13 cellular contexts compared by ENCODE assay signal in the genomic region with DNA sequence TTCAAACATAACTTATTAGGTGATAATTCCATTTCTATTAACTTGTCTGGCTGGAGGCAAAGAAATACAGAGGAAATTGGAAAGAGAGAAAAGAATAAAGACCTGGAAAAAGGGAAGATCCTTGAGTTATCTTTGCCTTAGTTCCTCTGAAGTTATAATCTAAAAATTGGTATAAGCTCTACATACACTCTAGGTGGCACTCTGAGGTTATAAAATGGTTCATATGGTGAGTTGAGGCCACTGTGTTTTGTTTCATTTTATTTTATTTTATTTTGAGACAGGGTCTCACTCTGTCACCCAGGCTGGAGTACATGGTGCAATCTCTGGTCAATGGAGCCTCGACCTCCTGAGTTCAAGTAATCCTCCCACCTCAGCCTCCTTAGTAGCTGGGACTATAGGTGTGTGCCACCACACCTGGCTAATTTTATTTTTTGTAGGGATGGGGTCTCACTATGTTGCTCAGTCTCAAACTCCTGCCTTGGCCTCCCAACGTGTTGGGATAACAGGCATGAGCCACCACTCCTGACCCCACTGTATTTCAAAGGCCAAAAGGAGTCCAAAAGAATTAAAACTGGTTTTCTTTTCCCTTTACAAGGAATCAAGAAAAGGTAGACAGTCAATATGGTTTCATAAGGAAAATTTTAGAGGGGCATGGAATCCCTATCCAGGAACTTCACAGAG. TPM values are rescaled to one million over a fixed set of nuclear protein-coding genes. Genes with fewer than 3 reads are reported as not detected.
DNase-seq lines count a peak whose midpoint lies in the region; ATAC-seq and TF ChIP-seq lines count a peak whose summit lies in the region.
"Had no signal": no experiment of that assay in that cellular context is flagged by ENCODE, and none has a peak within 500 bp of the region (broad histone marks: within the 10 kb centered on the region; RNA-seq: fewer than 3 reads in every experiment).

No MANE protein-coding gene starts in this region.

- no peak overlapping the region for H2AFZ ChIP-seq in HCT116 (ENCODE audit: low read depth, low read length, poor library complexity, severe bottlenecking)

- H3K9ac ChIP-seq in HCT116 (ENCODE audit: low read length), result no peak overlapping the region

- TF ChIP-seq POLR2A in HCT116 (IDR thresholded peaks at IDR 0.05; ENCODE audit: borderline replicate concordance, extremely low read depth, insufficient read depth, insufficient read length) (no peak), uterus (IDR thresholded peaks at IDR 0.05) (no peak)

- no peak overlapping the region for H3K4me2 ChIP-seq in HCT116 (ENCODE audit: low read length)

- H3K36me3 ChIP-seq in BE2C (no peaks in the 10 kb centered on the region), HCT116 (ENCODE audit: control insufficient read depth in 1 of 2, insufficient read depth in 2 of 2, low read length in 2 of 2) (no peaks in the 10 kb centered on the region), Panc1 (ENCODE audit: control insufficient read depth, insufficient read depth, low read length) (no peaks in the 10 kb centered on the region), uterus (no peaks in the 10 kb centered on the region)

- CTCF ChIA-PET in HCT116 (lab: Charles Lee), result interaction anchor here (1.0 to 2.7 kb wide), 7 partner anchors 35 to 189 kb away, joined by 3 to 12 read pairs (median 4); no protein-coding TSS in a partner anchor
- CTCF ChIA-PET in Panc1 (lab: Charles Lee), result interaction anchor here (0.9 to 1.2 kb wide), 2 partner anchors 85 to 89 kb away, joined by 3 to 7 read pairs; no protein-coding TSS in a partner anchor

- BruUV-seq in HCT116 (replicated peaks; lab: Mats Ljungman, UMichigan) (no TSS peak), Panc1 (replicated peaks; lab: Mats Ljungman, UMichigan) (no TSS peak)

- intact Hi-C loops in HCT116 (cut with micrococcal nuclease), result loop anchor here (1.0 to 5.0 kb wide), 2 partner anchors 86 to 188 kb away; no protein-coding TSS in a partner anchor
- intact Hi-C loops in Panc1 (cut with micrococcal nuclease; ENCODE audit: unreplicated experiment), result loop anchor here (2.0 to 5.0 kb wide), 2 partner anchors 91 to 189 kb away; a partner anchor contains a TSS
- intact Hi-C loops in left cardiac atrium (cut with DNase I), result no loop called here
- intact Hi-C loops in uterus (cut with DNase I; ENCODE audit: low total_unique reads), result no loop called here

- H3K4me1 ChIP-seq in BE2C (no peaks in the 10 kb centered on the region), HCT116 (ENCODE audit: control insufficient read depth in 1 of 2, insufficient read depth in 2 of 2, low read length in 2 of 2) (no peaks in the 10 kb centered on the region; a peak in 1 of 4 replicates), Panc1 (ENCODE audit: control insufficient read depth, insufficient read depth, low read length) (no peaks in the 10 kb centered on the region), foreskin keratinocyte (no peaks in the 10 kb centered on the region), uterus (no peaks in the 10 kb centered on the region)

- TF ChIP-seq CTCF in BE2C (IDR thresholded peaks at IDR 0.05; ENCODE audit: low read depth, low read length) (peak; percentile 29; the same call in 1 of the 2 replicates), HCT116 (IDR thresholded peaks at IDR 0.05 in 2 of 3, conservative IDR thresholded peaks at IDR 0.05 in 1 of 3; ENCODE audit: borderline replicate concordance in 1 of 3, insufficient read depth in 1 of 3, low read depth in 2 of 3, low read length in 2 of 3) (peak; percentile 6 to 67 (median 39); a peak in 4 of 6 replicates), Panc1 (IDR thresholded peaks at IDR 0.05) (peak; percentile 56), foreskin keratinocyte (conservative IDR thresholded peaks at IDR 0.05) (peak; percentile 57), uterus (IDR thresholded peaks at IDR 0.05) (no peak)

- DNase-seq in BE2C, result no peak
- peak; percentile 8 for DNase-seq in HCT116 (ENCODE audit: low read depth, low spot score)
- no peak for DNase-seq in Panc1 (ENCODE audit: low read depth, low spot score)
- no peak for DNase-seq in foreskin keratinocyte
- no peak for DNase-seq in left cardiac atrium
- no peak for DNase-seq in NK-92 treated with Interleukin-12 subunit alpha and Interleukin-12 subunit beta, amount 100 ng/mL, for 24 hours (lab: John Stamatoyannopoulos, UW)
- no peak for DNase-seq in uterus
- DNase-seq: activated B cell treated with CpG ODN at 0.5 μM for 24 hours; NCI-H524 treated with DMSO at 0.1 percent for 48 hours; stimulated activated CD4-positive, alpha-beta T cell treated with anti-CD3 and anti-CD28 coated beads, Interleukin-2, amount 100 ng/mL, for 48 hours; substantia nigra had no signal

- RAD21 ChIA-PET in HCT116 (lab: Charles Lee; ENCODE audit: low non-redundant PET in 1 of 2, low total read pairs in 2 of 2, uncharacterized antibody in 2 of 2, unreplicated experiment in 2 of 2), result interaction anchor here in 1 of 2 experiments (0.8 kb wide), 1 partner anchor 85 kb away, joined by 4 read pairs; no protein-coding TSS in a partner anchor

- H4K20me1 ChIP-seq in HCT116 (ENCODE audit: insufficient read depth), result no peaks in the 10 kb centered on the region

- POLR2A ChIA-PET in HCT116 (lab: Charles Lee), result no interaction called here
- POLR2A ChIA-PET in Panc1 (lab: Charles Lee), result no interaction called here

- no peak overlapping the region for H3K4me3 ChIP-seq in BE2C (ENCODE audit: low read depth, low read length)
- H3K4me3 ChIP-seq in HCT116 (replicated peaks in 1 of 2; ENCODE audit: low read depth in 1 of 2, low read length in 2 of 2), result no peak overlapping the region
- no peak overlapping the region for H3K4me3 ChIP-seq in Panc1 (ENCODE audit: low read depth in 2 of 2, low read length in 2 of 2)
- no peak overlapping the region for H3K4me3 ChIP-seq in uterus

- peak; percentile 85 for TF ChIP-seq RAD21 in HCT116 (IDR thresholded peaks at IDR 0.05; ENCODE audit: low read depth)

- no peaks in the 10 kb centered on the region for H3K9me2 ChIP-seq in HCT116 (ENCODE audit: insufficient read depth)

- H3K9me3 ChIP-seq in BE2C (no peaks in the 10 kb centered on the region), HCT116 (ENCODE audit: control insufficient read depth in 1 of 2, insufficient read depth in 1 of 2, low read depth in 1 of 2, low read length in 2 of 2) (no peaks in the 10 kb centered on the region), Panc1 (ENCODE audit: control insufficient read depth, insufficient read depth, low read depth, low read length) (no peaks in the 10 kb centered on the region), uterus (no peaks in the 10 kb centered on the region)

- no peaks in the 10 kb centered on the region for H3K79me2 ChIP-seq in HCT116 (ENCODE audit: insufficient read depth, low read length)

- in situ Hi-C loops in Panc1 (cut with HindIII; ENCODE audit: low pct_unique_long_range_greater_than_20kb, low sequenced_read_pairs), result no loop called here

- H3K27me3 ChIP-seq in BE2C, result no peaks in the 10 kb centered on the region
- H3K27me3 ChIP-seq in HCT116 (ENCODE audit: insufficient read depth, low read length), result no peaks in the 10 kb centered on the region
- H3K27me3 ChIP-seq in Panc1 (ENCODE audit: control insufficient read depth, insufficient read depth, low read length), result peaks cover 2% of the 10 kb centered on the region; the same call in 1 of the 2 replicates
- peaks cover 32% of the 10 kb centered on the region for H3K27me3 ChIP-seq in foreskin keratinocyte
- H3K27me3 ChIP-seq in uterus, result no peaks in the 10 kb centered on the region

- ATAC-seq in HCT116, result peak; percentile 70
- ATAC-seq in Panc1, result no peak
- no peak for ATAC-seq in foreskin keratinocyte
- ATAC-seq in GM19023 (IDR thresholded peaks at IDR 0.05; ENCODE audit: unreplicated experiment), result no peak
- ATAC-seq in left cardiac atrium, result no peak

- H3K27ac ChIP-seq in HCT116 (ENCODE audit: low read depth, low read length), result no peak overlapping the region
- H3K27ac ChIP-seq in Panc1 (ENCODE audit: low read length), result no peak overlapping the region
- no peak overlapping the region for H3K27ac ChIP-seq in foreskin keratinocyte
- H3K27ac ChIP-seq in uterus, result no peak overlapping the region

TF ChIP-seq in HCT116, 20 proteins besides CTCF, POLR2A, EP300 and RAD21:
- TF ChIP-seq EZH2 (IDR thresholded peaks at IDR 0.05) (no peak), SRF (IDR thresholded peaks at IDR 0.05; ENCODE audit: low read depth) (no peak), ZFX (IDR thresholded peaks at IDR 0.05) (no peak), YY1 (IDR thresholded peaks at IDR 0.05; ENCODE audit: extremely low read depth, insufficient replicate concordance, low read depth, low read length) (no peak), ZNF274 (IDR thresholded peaks at IDR 0.05; ENCODE audit: low read depth, low read length) (no peak), SP1 (IDR thresholded peaks at IDR 0.05; ENCODE audit: low read depth) (no peak), JUND (IDR thresholded peaks at IDR 0.05) (no peak), CEBPB (IDR thresholded peaks at IDR 0.05; ENCODE audit: low read depth) (no peak)

RNA-seq across cellular contexts. Expression of a gene that starts 19.4 kb away (rescaled TPM):
- polyA plus RNA-seq in BE2C (2012; ENCODE audit: insufficient read depth, insufficient read length, low read depth), result not detected
- total RNA-seq in HCT116 (2021; ENCODE audit: unreplicated experiment) (not detected), Panc1 (2021; ENCODE audit: unreplicated experiment) (not detected), foreskin keratinocyte (not detected in 2 replicates), left cardiac atrium (not detected), uterus (not detected)
- not detected in 2 replicates for polyA plus RNA-seq in HCT116 (2012)
- polyA plus RNA-seq in Panc1 (2012; ENCODE audit: insufficient read length), result not detected
- not detected in 2 replicates for polyA plus RNA-seq in foreskin keratinocyte
- total RNA-seq: activated B cell treated with CpG ODN at 0.5 μM for 24 hours; activated T-helper 2 cell treated with anti-CD3 and anti-CD28 coated beads, Interferon-gamma antibody, Interleukin-2, Interleukin-4, amounts not matched to agents 10 μg/mL and 5 μg/mL and 100 μg/mL, durations not matched to agents 14 hours and 24 hours and 36 hours had no signal

RNA-seq across cellular contexts. Expression of a gene that starts 29.4 kb away (rescaled TPM):
- not detected for polyA plus RNA-seq in BE2C (2012; ENCODE audit: insufficient read depth, insufficient read length, low read depth)
- total RNA-seq in HCT116 (2021; ENCODE audit: unreplicated experiment) (not detected), Panc1 (2021; ENCODE audit: unreplicated experiment) (not detected), foreskin keratinocyte (not detected in 2 replicates), left cardiac atrium (not detected), uterus (not detected)
- polyA plus RNA-seq in HCT116 (2012), result not detected in 2 replicates
- not detected for polyA plus RNA-seq in Panc1 (2012; ENCODE audit: insufficient read length)
- not detected in 2 replicates for polyA plus RNA-seq in foreskin keratinocyte
- total RNA-seq: activated B cell treated with CpG ODN at 0.5 μM for 24 hours; activated T-helper 2 cell treated with anti-CD3 and anti-CD28 coated beads, Interferon-gamma antibody, Interleukin-2, Interleukin-4, amounts not matched to agents 10 μg/mL and 5 μg/mL and 100 μg/mL, durations not matched to agents 14 hours and 24 hours and 36 hours had no signal

RNA-seq across cellular contexts. Expression of a gene that starts 52.9 kb away (rescaled TPM):
- 3.9 TPM for polyA plus RNA-seq in BE2C (2012; ENCODE audit: insufficient read depth, insufficient read length, low read depth)
- not detected for total RNA-seq in HCT116 (2021; ENCODE audit: unreplicated experiment)
- not detected in 2 replicates for polyA plus RNA-seq in HCT116 (2012)
- 1.6 TPM for total RNA-seq in Panc1 (2021; ENCODE audit: unreplicated experiment)
- polyA plus RNA-seq in Panc1 (2012; ENCODE audit: insufficient read length), result 0.69 TPM
- 1.1 and 2.7 TPM in 2 replicates for total RNA-seq in foreskin keratinocyte
- polyA plus RNA-seq in foreskin keratinocyte, result not detected in 2 replicates
- 1 to 10 TPM; 1.1 to 1.2 TPM for total RNA-seq in left cardiac atrium
- 10 to 100 TPM in 1 of 4 donors, 1 to 10 TPM in 1, under 1 TPM in 1, not detected in 1; 0.26 to 21.3 (median 7.5) TPM for total RNA-seq in uterus

Comparison
In these comparisons a context has a peak if more than half of its experiments do, and no peak if none do; other contexts are left out.
1. CTCF ChIP-seq: peak in BE2C (single experiment), HCT116 (3 of 3), Panc1 (single experiment) and foreskin keratinocyte (single experiment); none in uterus (0 of 4).
2. intact Hi-C loops: an anchor here in HCT116 (1.0 to 5.0 kb wide) and Panc1 (2.0 to 5.0 kb wide); none called in left cardiac atrium and uterus.